ENCODE assay signal across 8 cellular contexts in the genomic region with DNA sequence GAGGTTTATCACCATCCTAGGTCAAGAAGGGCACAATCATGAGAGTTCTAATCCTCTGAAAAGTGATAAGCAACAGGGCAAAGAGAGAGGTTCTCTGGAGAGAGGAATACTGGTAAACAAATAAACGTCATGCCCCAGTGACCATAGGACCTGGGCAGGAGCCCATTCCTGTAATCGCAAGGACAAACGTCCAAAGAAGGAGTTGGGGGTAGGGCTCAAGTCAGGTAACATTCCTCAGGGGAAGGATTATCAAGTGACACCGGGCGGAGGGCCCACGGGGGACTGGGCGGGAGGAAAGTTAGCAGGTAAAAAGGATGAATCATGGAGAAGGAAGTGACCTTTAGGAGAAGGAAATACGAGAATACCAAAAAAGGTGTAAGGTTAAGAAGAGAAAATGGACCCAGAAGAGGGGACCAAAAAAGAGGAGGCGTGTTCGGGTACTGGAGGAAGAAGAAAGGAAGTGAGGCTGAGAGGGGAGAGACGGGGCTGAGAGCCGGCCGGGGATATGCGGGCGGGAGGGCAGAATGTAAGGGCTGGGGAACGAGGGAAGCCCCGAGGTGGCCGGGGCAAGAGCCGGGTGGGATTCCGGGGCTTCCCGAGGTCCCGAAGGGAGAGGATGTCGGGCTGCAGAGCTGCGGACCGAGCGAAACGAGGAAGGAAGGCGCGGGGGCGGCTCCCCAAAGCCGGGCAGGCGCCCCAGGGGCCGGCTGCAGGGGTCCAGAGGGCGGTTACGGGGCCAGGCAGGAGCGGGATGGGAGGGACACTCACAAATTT. TPM values are rescaled to one million over a fixed set of nuclear protein-coding genes. Genes with fewer than 3 reads are reported as not detected.
DNase-seq lines count a peak whose midpoint lies in the region; ATAC-seq, FAIRE-seq and TF ChIP-seq lines count a peak whose summit lies in the region.

No MANE protein-coding gene starts in this region.

- peak overlapping the region; percentile 60 for H2AFZ ChIP-seq in GM12878 (ENCODE audit: control insufficient read depth, low read depth, low read length)

- ATAC-seq in GM21723 (IDR thresholded peaks at IDR 0.05; ENCODE audit: unreplicated experiment): peak; percentile 39
- ATAC-seq in GM12878: peak; percentile 58

- peaks cover 4% of the 10 kb centered on the region for H3K36me3 Mint-ChIP-seq in IgD-negative memory B cell

- H3K36me3 ChIP-seq in GM12878 (ENCODE audit: control insufficient read depth in 2 of 2, insufficient read depth in 2 of 2, low read length in 1 of 2) (peaks cover 5 to 18% of the 10 kb centered on the region in 2 experiments), iPS-20b (ENCODE audit: insufficient read depth, low read depth, low read length) (peaks cover 44% of the 10 kb centered on the region)

- peaks cover 31 to 49% (median 43%) of the 10 kb centered on the region in 3 donors for H3K4me1 Mint-ChIP-seq in IgD-negative memory B cell

- TF ChIP-seq EP300 in GM12878 (IDR thresholded peaks at IDR 0.05; ENCODE audit: borderline replicate concordance in 1 of 2, control insufficient read depth in 1 of 2, low read depth in 2 of 2, low read length in 2 of 2): no peak

- H3K4me3 Mint-ChIP-seq in IgD-negative memory B cell: peak overlapping the region; percentile 96 to 98 (median 96)

- H3K9me3 ChIP-seq in GM12878 (replicated peaks; ENCODE audit: control insufficient read depth, insufficient read depth, low read length) (no peaks in the 10 kb centered on the region), iPS-20b (ENCODE audit: insufficient read depth, low read depth, low read length) (no peaks in the 10 kb centered on the region)

- no peaks in the 10 kb centered on the region for H3K9me3 Mint-ChIP-seq in IgD-negative memory B cell

- DNase-seq in SW480 (ENCODE audit: low spot score) (peak; percentile 84), GM12878 (ENCODE audit: low read depth, low spot score) (no peak), globus pallidus (ENCODE audit: low spot score) (no peak)
- peak; percentile 54 to 72 (median 56) for DNase-seq in stimulated activated CD4-positive, alpha-beta T cell treated with anti-CD3 and anti-CD28 coated beads, Interleukin-12 subunit alpha, Interleukin-12 subunit beta, amount 100 ng/mL, for 48 hours (ENCODE audit: low read depth in 2 of 3, low spot score in 1 of 3)

- H3K9ac ChIP-seq in GM12878 (ENCODE audit: control insufficient read depth, insufficient read depth, low read length) (peak overlapping the region; percentile 87), iPS-20b (ENCODE audit: low read depth, low read length) (peak overlapping the region; percentile 90)

- H3K27me3 ChIP-seq in GM12878 (replicated peaks in 1 of 2; ENCODE audit: control insufficient read depth in 2 of 2, insufficient read depth in 2 of 2, low read length in 1 of 2) (no peaks in the 10 kb centered on the region), iPS-20b (ENCODE audit: insufficient read depth, low read length) (no peaks in the 10 kb centered on the region)

- peak overlapping the region; percentile 91 for H3K4me2 ChIP-seq in GM12878 (ENCODE audit: control insufficient read depth, insufficient read depth)

- SMC1A ChIA-PET in GM12878 (lab: Charles Lee; ENCODE audit: uncharacterized antibody, unreplicated experiment): interaction anchor here (1.2 to 14.0 kb wide), 14 partner anchors 13 to 306 kb away, joined by 3 to 245 read pairs (median 7); partner anchors contain the start of genes DELE1, FCHSD1, HDAC3 and PCDHGA10

- no peak for TF ChIP-seq POLR2A in GM12878 (IDR thresholded peaks at IDR 0.05; ENCODE audit: low read depth, low read length)

- RAD21 ChIA-PET in GM12878 (lab: Charles Lee; ENCODE audit: unreplicated experiment): interaction anchor here (0.7 to 9.9 kb wide), 17 partner anchors 11 to 352 kb away, joined by 3 to 299 read pairs (median 10); partner anchors contain the start of genes FCHSD1, HDAC3 and RELL2

- no peaks in the 10 kb centered on the region for H4K20me1 ChIP-seq in GM12878 (ENCODE audit: control insufficient read depth, insufficient read depth)

- H3K4me3 ChIP-seq in GM12878: peak overlapping the region; percentile 89
- H3K4me3 ChIP-seq in iPS-20b (ENCODE audit: low read length): peak overlapping the region; percentile 78

- POLR2A ChIA-PET in GM12878 (lab: Charles Lee): interaction anchor here (1.0 to 13.9 kb wide), 13 partner anchors 10 to 351 kb away, joined by 3 to 215 read pairs (median 11); partner anchors contain the start of genes FCHSD1, HDAC3, RELL2 and RNF14

- no peak for TF ChIP-seq CTCF in GM12878 (IDR thresholded peaks at IDR 0.05 in 2 of 3, conservative IDR thresholded peaks at IDR 0.05 in 1 of 3; ENCODE audit: control insufficient read depth in 2 of 3, extremely low read depth in 1 of 3, insufficient read depth in 1 of 3, low read depth in 3 of 3, low read length in 3 of 3)

- intact Hi-C loops in GM12878 (cut with micrococcal nuclease; ENCODE audit: unreplicated experiment): loop anchor here (2.0 to 10.0 kb wide), 2 partner anchors 17 to 903 kb away; no protein-coding TSS in a partner anchor

- FAIRE-seq in G401.6 (lab: Jason Lieb, UNC) (peak; percentile 19), GM12878 (lab: Jason Lieb, UNC) (no peak)

- BruUV-seq in GM12878 (replicated peaks; lab: Mats Ljungman, UMichigan): no TSS peak

- H3K27ac ChIP-seq in GM12878 (ENCODE audit: control insufficient read depth, insufficient read depth) (peak overlapping the region; percentile 84), iPS-20b (ENCODE audit: low read length) (peak overlapping the region; percentile 8)

- H3K4me1 ChIP-seq in GM12878 (ENCODE audit: control insufficient read depth, insufficient read depth, low read length) (peaks cover 10% of the 10 kb centered on the region), iPS-20b (ENCODE audit: insufficient read depth, low read length) (peaks cover 21% of the 10 kb centered on the region; the same call in 1 of the 2 replicates)

- 1% methylated on average over 31 of the region's 36 CpGs for WGBS in GM12878 (ENCODE audit: insufficient coverage, insufficient replicate concordance, low lambda C conversion rate, missing lambda C conversion rate)

- CTCF ChIA-PET in GM12878 (lab: Yijun Ruan, JAX): interaction anchor here (0.7 to 15.5 kb wide), 23 partner anchors 13 to 351 kb away, joined by 3 to 517 read pairs (median 7); partner anchors contain the start of genes FCHSD1, HDAC3, PCDHGA10 and RELL2

- H3K79me2 ChIP-seq in GM12878 (ENCODE audit: control insufficient read depth, insufficient read depth, low read length): peaks cover 49% of the 10 kb centered on the region

- TF ChIP-seq RAD21 in GM12878 (IDR thresholded peaks at IDR 0.05; ENCODE audit: insufficient read depth, low read depth, low read length): no peak

- peak overlapping the region; percentile 89 to 98 (median 92) for H3K27ac Mint-ChIP-seq in IgD-negative memory B cell

- in situ Hi-C loops in GM12878 (cut with MboI): loop anchor here (25.0 kb wide), 2 partner anchors 1206 to 1581 kb away; partner anchors contain the start of genes ANKHD1 and NRG2

- H3K27me3 Mint-ChIP-seq in IgD-negative memory B cell: no peaks in the 10 kb centered on the region

RNA-seq across cellular contexts. Expression of gene DIAPH1, which starts 0.6 kb away (rescaled TPM):
- 57.6 TPM for polyA plus RNA-seq in IgD-negative memory B cell
- 41.5 and 54.1 TPM in 2 replicates for total RNA-seq in GM12878 (2013; cell fraction: nucleolus; rRNA removed)
- 42.6 and 45.5 TPM in 2 replicates for total RNA-seq in GM12878 (2014; rRNA removed)
- 37.8 and 38.6 TPM in 2 replicates for total RNA-seq in GM12878 (2014; rRNA removed; fragmentation: Illumina TruSeq; extraction: Trizol)
- 159 and 168 TPM in 2 replicates for total RNA-seq in GM12878 (2021)
- 53.8 TPM for polyA plus RNA-seq in GM12878 (2011; ENCODE audit: low read depth)
- 43.6 and 45.5 TPM in 2 replicates for polyA plus RNA-seq in GM12878 (2011; rRNA removed)
- 60.5 and 85.4 TPM in 2 replicates for polyA plus RNA-seq in GM12878 (2011; cell fraction: cytosol; rRNA removed)
- 108 and 216 TPM in 2 replicates for polyA plus RNA-seq in GM12878 (2011; cell fraction: nucleus; rRNA removed)
- 64.3 and 68.3 TPM in 2 replicates for polyA plus RNA-seq in GM12878 (2012)
- 122 and 124 TPM in 2 replicates for polyA plus RNA-seq in GM12878 (2014; fragmentation: Illumina TruSeq; extraction: Trizol)
- 10 to 100 TPM; 46.3 to 56.0 TPM for polyA plus RNA-seq in GM12878 (2014; fragmentation: Nextera tagmentation; extraction: Ambion mirVana)
- 62.1 and 69.4 TPM in 2 replicates for polyA plus RNA-seq in GM12878 (2014; rRNA removed)
- 100 to 1,000 TPM; 113 to 122 TPM for polyA plus RNA-seq in GM12878 (2016; fragmentation: Nextera tagmentation; extraction: Ambion mirVana)
- polyA minus RNA-seq in GM12878 (2011; rRNA and poly(A)+ RNA removed): 95.9 and 106 TPM in 2 replicates
- 52.9 and 65.7 TPM in 2 replicates for polyA minus RNA-seq in GM12878 (2011; cell fraction: cytosol; rRNA and poly(A)+ RNA removed)
- 34.0 and 83.0 TPM in 2 replicates for polyA minus RNA-seq in GM12878 (2011; cell fraction: nucleus; rRNA and poly(A)+ RNA removed)

RNA-seq across cellular contexts. Expression of gene HDAC3, which starts 18.4 kb away (rescaled TPM):
- 96.1 TPM for polyA plus RNA-seq in IgD-negative memory B cell
- 97.4 and 102 TPM in 2 replicates for total RNA-seq in GM12878 (2013; cell fraction: nucleolus; rRNA removed)
- 107 and 109 TPM in 2 replicates for total RNA-seq in GM12878 (2014; rRNA removed)
- 77.0 and 92.5 TPM in 2 replicates for total RNA-seq in GM12878 (2014; rRNA removed; fragmentation: Illumina TruSeq; extraction: Trizol)
- total RNA-seq in GM12878 (2021): 82.9 and 94.3 TPM in 2 replicates
- 88.0 TPM for polyA plus RNA-seq in GM12878 (2011; ENCODE audit: low read depth)
- polyA plus RNA-seq in GM12878 (2011; rRNA removed): 115 and 140 TPM in 2 replicates
- 160 and 168 TPM in 2 replicates for polyA plus RNA-seq in GM12878 (2011; cell fraction: cytosol; rRNA removed)
- polyA plus RNA-seq in GM12878 (2011; cell fraction: nucleus; rRNA removed): 199 and 244 TPM in 2 replicates
- polyA plus RNA-seq in GM12878 (2012): 77.9 and 79.2 TPM in 2 replicates
- 115 and 135 TPM in 2 replicates for polyA plus RNA-seq in GM12878 (2014; fragmentation: Illumina TruSeq; extraction: Trizol)
- 100 to 1,000 TPM in 1 of 2 experiments, 10 to 100 TPM in 1; 62.2 to 108 TPM for polyA plus RNA-seq in GM12878 (2014; fragmentation: Nextera tagmentation; extraction: Ambion mirVana)
- 107 and 115 TPM in 2 replicates for polyA plus RNA-seq in GM12878 (2014; rRNA removed)
- polyA plus RNA-seq in GM12878 (2016; fragmentation: Nextera tagmentation; extraction: Ambion mirVana): 100 to 1,000 TPM; 117 to 120 TPM
- 119 and 130 TPM in 2 replicates for polyA minus RNA-seq in GM12878 (2011; rRNA and poly(A)+ RNA removed)
- 32.9 and 41.7 TPM in 2 replicates for polyA minus RNA-seq in GM12878 (2011; cell fraction: cytosol; rRNA and poly(A)+ RNA removed)
- 79.4 and 93.5 TPM in 2 replicates for polyA minus RNA-seq in GM12878 (2011; cell fraction: nucleus; rRNA and poly(A)+ RNA removed)

RNA-seq across cellular contexts. Expression of gene RELL2, which starts 18.6 kb away (rescaled TPM):
- 5.9 TPM for polyA plus RNA-seq in IgD-negative memory B cell
- 5.6 and 7.0 TPM in 2 replicates for total RNA-seq in GM12878 (2013; cell fraction: nucleolus; rRNA removed)
- 15.3 and 18.2 TPM in 2 replicates for total RNA-seq in GM12878 (2014; rRNA removed)
- 6.6 and 6.8 TPM in 2 replicates for total RNA-seq in GM12878 (2014; rRNA removed; fragmentation: Illumina TruSeq; extraction: Trizol)
- 15.4 and 15.7 TPM in 2 replicates for total RNA-seq in GM12878 (2021)
- polyA plus RNA-seq in GM12878 (2011; ENCODE audit: low read depth): 1.3 TPM
- polyA plus RNA-seq in GM12878 (2011; rRNA removed): 0.91 and 2.1 TPM in 2 replicates
- 2.0 and 3.3 TPM in 2 replicates for polyA plus RNA-seq in GM12878 (2011; cell fraction: cytosol; rRNA removed)
- polyA plus RNA-seq in GM12878 (2011; cell fraction: nucleus; rRNA removed): 27.8 and 32.1 TPM in 2 replicates
- 4.7 and 5.4 TPM in 2 replicates for polyA plus RNA-seq in GM12878 (2012)
- polyA plus RNA-seq in GM12878 (2014; fragmentation: Illumina TruSeq; extraction: Trizol): 1.2 and 6.0 TPM in 2 replicates
- under 1 TPM; 0.23 to 0.64 TPM for polyA plus RNA-seq in GM12878 (2014; fragmentation: Nextera tagmentation; extraction: Ambion mirVana)
- polyA plus RNA-seq in GM12878 (2014; rRNA removed): 21.4 and 23.5 TPM in 2 replicates
- polyA plus RNA-seq in GM12878 (2016; fragmentation: Nextera tagmentation; extraction: Ambion mirVana): 1 to 10 TPM; 7.5 to 9.5 TPM
- polyA minus RNA-seq in GM12878 (2011; rRNA and poly(A)+ RNA removed): 1.3 and 1.4 TPM in 2 replicates
- 0.73 and 0.80 TPM in 2 replicates for polyA minus RNA-seq in GM12878 (2011; cell fraction: cytosol; rRNA and poly(A)+ RNA removed)
- polyA minus RNA-seq in GM12878 (2011; cell fraction: nucleus; rRNA and poly(A)+ RNA removed): 4.4 and 6.1 TPM in 2 replicates

RNA-seq across cellular contexts. Expression of gene FCHSD1, which starts 33.0 kb away (rescaled TPM):
- polyA plus RNA-seq in IgD-negative memory B cell (9.9 TPM), GM12878 (2011; rRNA removed) (16.6 and 21.9 TPM in 2 replicates), GM12878 (2014; fragmentation: Illumina TruSeq; extraction: Trizol) (3.2 and 8.9 TPM in 2 replicates), GM12878 (2014; fragmentation: Nextera tagmentation; extraction: Ambion mirVana) (1 to 10 TPM in 1 of 2 experiments, under 1 TPM in 1; 0.97 to 1.0 TPM), GM12878 (2014; rRNA removed) (19.1 and 22.8 TPM in 2 replicates), GM12878 (2016; fragmentation: Nextera tagmentation; extraction: Ambion mirVana) (10 to 100 TPM in 1 of 2 experiments, 1 to 10 TPM in 1; 9.9 to 11.5 TPM)
- total RNA-seq in GM12878 (2013; cell fraction: nucleolus; rRNA removed): 61.9 and 72.1 TPM in 2 replicates
- total RNA-seq in GM12878 (2014; rRNA removed) (13.1 and 18.0 TPM in 2 replicates), GM12878 (2014; rRNA removed; fragmentation: Illumina TruSeq; extraction: Trizol) (7.7 and 8.1 TPM in 2 replicates), GM12878 (2021) (20.6 and 21.3 TPM in 2 replicates)
- polyA plus RNA-seq in GM12878 (2011; ENCODE audit: low read depth): 15.7 TPM
- polyA plus RNA-seq in GM12878 (2011; cell fraction: cytosol; rRNA removed): 13.3 and 17.5 TPM in 2 replicates
- 231 and 272 TPM in 2 replicates for polyA plus RNA-seq in GM12878 (2011; cell fraction: nucleus; rRNA removed)
- 26.0 and 30.3 TPM in 2 replicates for polyA plus RNA-seq in GM12878 (2012)
- polyA minus RNA-seq in GM12878 (2011; rRNA and poly(A)+ RNA removed): 13.6 and 15.4 TPM in 2 replicates
- 4.1 and 5.5 TPM in 2 replicates for polyA minus RNA-seq in GM12878 (2011; cell fraction: cytosol; rRNA and poly(A)+ RNA removed)
- 37.4 and 42.8 TPM in 2 replicates for polyA minus RNA-seq in GM12878 (2011; cell fraction: nucleus; rRNA and poly(A)+ RNA removed)

Comparison
In these comparisons a context has a peak if more than half of its experiments do, and no peak if none do; other contexts are left out.
1. DNase-seq: peak in SW480 (single experiment) and stimulated activated CD4-positive, alpha-beta T cell treated with anti-CD3 and anti-CD28 coated beads, Interleukin-12 subunit alpha, Interleukin-12 subunit beta, amount 100 ng/mL, for 48 hours (3 of 3); none in GM12878 (single experiment) and globus pallidus (single experiment).